ENCODE assay signal across 19 cellular contexts in the genomic region with DNA sequence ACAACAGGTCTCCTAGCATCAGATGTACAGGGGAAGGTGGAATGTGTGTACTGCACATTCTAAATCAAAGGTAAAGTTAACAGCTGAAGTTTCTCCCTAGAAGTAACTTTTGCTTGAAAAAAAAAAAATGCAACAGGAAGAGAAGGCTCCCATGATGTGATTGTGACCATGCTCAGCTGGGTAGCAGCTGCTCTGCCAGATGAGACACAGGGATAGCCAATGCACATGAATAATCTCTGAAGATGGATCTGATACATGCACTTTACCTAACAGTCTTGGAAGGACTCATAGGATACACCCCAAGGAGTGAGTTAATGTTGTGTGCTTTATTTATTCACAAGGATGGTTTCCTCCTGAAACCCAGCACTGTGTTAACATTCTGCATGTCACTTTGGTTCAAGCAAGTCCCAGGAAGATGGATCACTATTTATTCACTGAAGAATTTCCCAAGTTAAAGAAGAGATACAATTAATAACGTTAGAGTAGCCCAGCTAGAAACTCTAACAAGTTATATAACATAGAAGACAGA. TPM values are rescaled to one million over a fixed set of nuclear protein-coding genes. Genes with fewer than 3 reads are reported as not detected.
DNase-seq lines count a peak whose midpoint lies in the region; ATAC-seq and TF ChIP-seq lines count a peak whose summit lies in the region.
"Had no signal": no experiment of that assay in that cellular context is flagged by ENCODE, and none has a peak within 500 bp of the region (broad histone marks: within the 10 kb centered on the region; RNA-seq: fewer than 3 reads in every experiment).

No MANE protein-coding gene starts in this region.

- H3K23ac ChIP-seq in IMR-90 (ENCODE audit: low read depth, low read length) (no peak overlapping the region), neuronal stem cell (ENCODE audit: low read depth, low read length, poor library complexity) (no peak overlapping the region)

- H3K4me2 ChIP-seq in IMR-90 (ENCODE audit: low read depth, low read length): no peak overlapping the region
- no peak overlapping the region for H3K4me2 ChIP-seq in neuronal stem cell (ENCODE audit: insufficient read depth, low read length, poor library complexity, severe bottlenecking)
- H3K4me2 ChIP-seq: BLaER1, GM23338 had no signal

- H2AK5ac ChIP-seq in IMR-90 (ENCODE audit: low read depth, low read length) (no peak overlapping the region), neuronal stem cell (ENCODE audit: low read depth, low read length) (no peak overlapping the region)

- no peak overlapping the region for H3K14ac ChIP-seq in IMR-90 (replicated peaks; ENCODE audit: low read depth, low read length)
- no peak overlapping the region for H3K14ac ChIP-seq in neuronal stem cell (ENCODE audit: low read length)

- TF ChIP-seq CTCF in IMR-90 (conservative IDR thresholded peaks at IDR 0.05; ENCODE audit: low read depth, low read length) (no peak), fibroblast of mammary gland (conservative IDR thresholded peaks at IDR 0.05; ENCODE audit: control insufficient read depth, insufficient read depth, low read depth, low read length) (no peak), BE2C (IDR thresholded peaks at IDR 0.05; ENCODE audit: low read depth, low read length) (no peak)

- H3K27ac ChIP-seq in IMR-90 (ENCODE audit: insufficient read depth, low read length): no peak overlapping the region
- no peak overlapping the region for H3K27ac ChIP-seq in neuronal stem cell (replicated peaks; ENCODE audit: low read length)
- H3K27ac ChIP-seq: BLaER1 had no signal

- H3K4me3 ChIP-seq in IMR-90 (ENCODE audit: insufficient read depth, low read depth, low read length): no peak overlapping the region
- no peak overlapping the region for H3K4me3 ChIP-seq in fibroblast of mammary gland (ENCODE audit: control insufficient read depth, low read depth, low read length)
- H3K4me3 ChIP-seq in neuronal stem cell (ENCODE audit: low read length in 2 of 2): no peak overlapping the region
- H3K4me3 ChIP-seq in BE2C (ENCODE audit: low read depth, low read length): no peak overlapping the region
- H3K4me3 ChIP-seq: BLaER1, GM23338 had no signal

- H3K4ac ChIP-seq in IMR-90 (ENCODE audit: low read depth, low read length) (no peak overlapping the region), neuronal stem cell (ENCODE audit: low read length) (no peak overlapping the region)

- H4K5ac ChIP-seq in IMR-90 (ENCODE audit: low read depth, low read length): no peak overlapping the region

- H4K8ac ChIP-seq in IMR-90 (ENCODE audit: low read depth in 2 of 2, low read length in 2 of 2) (no peak overlapping the region), neuronal stem cell (ENCODE audit: low read depth, low read length) (no peak overlapping the region)

- no peak overlapping the region for H2BK20ac ChIP-seq in IMR-90 (ENCODE audit: low read depth, low read length)

- no peak overlapping the region for H3K56ac ChIP-seq in IMR-90 (ENCODE audit: extremely low read depth, insufficient read depth, low read length)

- H3K27me3 ChIP-seq in IMR-90 (ENCODE audit: control insufficient read depth, insufficient read depth, low read length): peaks cover 14% of the 10 kb centered on the region
- H3K27me3 ChIP-seq in neuronal stem cell (ENCODE audit: control insufficient read depth in 3 of 3, insufficient read depth in 3 of 3, low read depth in 1 of 3, low read length in 3 of 3): no peaks in the 10 kb centered on the region
- 0 out of 2 replicates have a peak, but pooled peaks cover 3% of the 10 kb centered on the region for H3K27me3 ChIP-seq in BE2C
- H3K27me3 ChIP-seq: BLaER1 had no signal

- dilution Hi-C loops in IMR-90 (cut with HindIII; ENCODE audit: low sequenced_read_pairs, unreplicated experiment): no loop called here

- POLR2A ChIA-PET in IMR-90 (lab: Charles Lee; ENCODE audit: unreplicated experiment): no interaction called here

- H4K91ac ChIP-seq in IMR-90 (ENCODE audit: insufficient read depth, low read depth, low read length) (no peak overlapping the region), neuronal stem cell (ENCODE audit: low read depth, low read length, poor library complexity) (no peak overlapping the region)

- no peak overlapping the region for H2AK9ac ChIP-seq in IMR-90 (replicated peaks; ENCODE audit: low read depth, low read length, poor library complexity)

- no peak overlapping the region for H3K9ac ChIP-seq in IMR-90 (ENCODE audit: low read depth, low read length)
- H3K9ac ChIP-seq in neuronal stem cell (ENCODE audit: low read depth, low read length, poor library complexity): no peak overlapping the region
- H3K9ac ChIP-seq: BLaER1 had no signal

- H3K4me1 ChIP-seq in IMR-90 (ENCODE audit: control insufficient read depth, insufficient read depth, low read length): no peaks in the 10 kb centered on the region
- peaks cover 0 to 12% of the 10 kb centered on the region in 2 donors for H3K4me1 ChIP-seq in neuronal stem cell (ENCODE audit: control insufficient read depth in 2 of 2, insufficient read depth in 1 of 2, low read depth in 1 of 2, low read length in 2 of 2)
- H3K4me1 ChIP-seq in BE2C: no peaks in the 10 kb centered on the region
- H3K4me1 ChIP-seq: BLaER1 had no signal

- no peak overlapping the region for H2BK120ac ChIP-seq in IMR-90 (ENCODE audit: low read depth, low read length)
- H2BK120ac ChIP-seq in neuronal stem cell (ENCODE audit: low read depth, low read length): no peak overlapping the region

- no peak overlapping the region for H3K18ac ChIP-seq in IMR-90 (ENCODE audit: low read depth, low read length)
- H3K18ac ChIP-seq in neuronal stem cell (ENCODE audit: low read length): no peak overlapping the region

- in situ Hi-C loops in IMR-90 (cut with MboI; ENCODE audit: low sequenced_read_pairs) (no loop called here), SK-MEL-5 (cut with HindIII; ENCODE audit: low pct_unique_long_range_greater_than_20kb, low sequenced_read_pairs) (no loop called here)

- no CpG with 5 or more reads among the region's 1 CpG for WGBS in IMR-90 (ENCODE audit: extremely low coverage in 2 of 2, insufficient read length in 1 of 2), 2 experiments
- WGBS in neuronal stem cell (ENCODE audit: extremely low coverage in 2 of 2, insufficient read length in 2 of 2, insufficient replicate concordance in 1 of 2), 2 donors: no CpG with 5 or more reads among the region's 1 CpG

- DNase-seq in IMR-90: peak; percentile 42
- peak; percentile 11 for DNase-seq in SK-MEL-5 (ENCODE audit: low read depth, low spot score)
- peak; percentile 29 for DNase-seq in fibroblast of mammary gland (ENCODE audit: low read depth)
- no peak for DNase-seq in neuronal stem cell (ENCODE audit: low spot score)
- DNase-seq in epidermal melanocyte (ENCODE audit: insufficient read length, low spot score): no peak
- DNase-seq in BE2C: no peak
- no peak for DNase-seq in superior temporal gyrus (ENCODE audit: extremely low spot score)
- DNase-seq: ACHN; AML-193; CD4-positive, alpha-beta memory T cell; DMS153; DMS79; GDM1; HFFc6; KG1 had no signal

- H2AFZ ChIP-seq in IMR-90 (replicated peaks; ENCODE audit: low read length, poor library complexity) (no peak overlapping the region), neuronal stem cell (ENCODE audit: low read length) (peak overlapping the region; percentile 5)
- H2AFZ ChIP-seq: GM23338 had no signal

- no peaks in the 10 kb centered on the region; the same call in 1 of the 2 replicates for H3K9me3 ChIP-seq in IMR-90 (ENCODE audit: control insufficient read depth, insufficient read depth, low read length)
- H3K9me3 ChIP-seq in neuronal stem cell (replicated peaks in 1 of 2; ENCODE audit: control insufficient read depth in 2 of 2, insufficient read depth in 1 of 2, low read depth in 1 of 2, low read length in 2 of 2): no peaks in the 10 kb centered on the region
- no peaks in the 10 kb centered on the region for H3K9me3 ChIP-seq in BE2C
- H3K9me3 ChIP-seq: BLaER1 had no signal

- H2BK15ac ChIP-seq in IMR-90 (ENCODE audit: low read depth, low read length) (no peak overlapping the region), neuronal stem cell (ENCODE audit: low read length) (no peak overlapping the region)

- no TSS peak for BruUV-seq in IMR-90 (replicated peaks; lab: Mats Ljungman, UMichigan)

- H4K20me1 ChIP-seq in IMR-90 (ENCODE audit: insufficient read depth, low read length): no peaks in the 10 kb centered on the region
- H4K20me1 ChIP-seq: BLaER1 had no signal

- TF ChIP-seq RAD21 in IMR-90 (IDR thresholded peaks at IDR 0.05; ENCODE audit: low read length): no peak

- CTCF ChIA-PET in IMR-90 (lab: Yijun Ruan, JAX): interaction anchor here (0.7 kb wide), 1 partner anchor 44 kb away, joined by 3 read pairs; no protein-coding TSS in a partner anchor

- peak; percentile 63 for ATAC-seq in IMR-90 (ENCODE audit: low read depth)
- no peak for ATAC-seq in activated CD4-positive, CD25-positive, alpha-beta regulatory T cell treated with anti-CD3 and anti-CD28 coated beads, Interleukin-2, amount 50 U/mL, for 24 hours
- ATAC-seq: GM23338, HCT116 had no signal

- no peak overlapping the region for H2BK5ac ChIP-seq in IMR-90 (ENCODE audit: low read depth, low read length, poor library complexity, severe bottlenecking)
- no peak overlapping the region for H2BK5ac ChIP-seq in neuronal stem cell (ENCODE audit: low read length)

- no peak overlapping the region for H2BK12ac ChIP-seq in neuronal stem cell (ENCODE audit: low read length)

- no peaks in the 10 kb centered on the region for H3K36me3 ChIP-seq in IMR-90 (ENCODE audit: control insufficient read depth, insufficient read depth, low read length)
- H3K36me3 ChIP-seq in neuronal stem cell (replicated peaks in 1 of 2; ENCODE audit: control insufficient read depth in 2 of 2, insufficient read depth in 2 of 2, low read length in 2 of 2): no peaks in the 10 kb centered on the region
- no peaks in the 10 kb centered on the region for H3K36me3 ChIP-seq in BE2C
- H3K36me3 ChIP-seq: BLaER1 had no signal

- no peak for TF ChIP-seq POLR2A in IMR-90 (IDR thresholded peaks at IDR 0.05; ENCODE audit: low read depth, low read length)

- H3K79me1 ChIP-seq in IMR-90 (ENCODE audit: low read depth in 1 of 2, low read length in 2 of 2) (no peaks in the 10 kb centered on the region), neuronal stem cell (ENCODE audit: low read depth, low read length) (no peaks in the 10 kb centered on the region)

- H3K9me1 ChIP-seq in IMR-90 (ENCODE audit: insufficient read depth, low read length): no peaks in the 10 kb centered on the region

- intact Hi-C loops in IMR-90 (cut with micrococcal nuclease): no loop called here

TF ChIP-seq in IMR-90, 13 proteins besides CTCF, POLR2A, EP300 and RAD21 (continues in another document):
- TF ChIP-seq MAZ (IDR thresholded peaks at IDR 0.05; ENCODE audit: borderline replicate concordance, low read depth, low read length): no peak

RNA-seq across cellular contexts. Expression of a gene that starts 46.5 kb away (rescaled TPM):
- 116 and 166 TPM in 2 replicates for total RNA-seq in IMR-90 (2012; rRNA removed)
- 114 and 135 TPM in 2 replicates for polyA plus RNA-seq in IMR-90 (2012; rRNA removed)
- 77.1 and 113 TPM in 2 replicates for polyA plus RNA-seq in IMR-90 (2012; cell fraction: cytosol; rRNA removed)
- 17.5 and 64.7 TPM in 2 replicates for polyA plus RNA-seq in IMR-90 (2012; cell fraction: nucleus; rRNA removed; ENCODE audit: low replicate concordance)
- 129 and 149 TPM in 2 replicates for total RNA-seq in SK-MEL-5 (2014; rRNA removed; shearing (Covaris generic))
- polyA plus RNA-seq in SK-MEL-5 (2015; cell fraction: cytosol; rRNA removed): 79.1 and 114 TPM in 2 replicates
- polyA plus RNA-seq in SK-MEL-5 (2015; cell fraction: nucleus; rRNA removed): 9.1 and 12.2 TPM in 2 replicates
- polyA plus RNA-seq in neuronal stem cell (2013, experiment 1 of 2): 295 TPM
- polyA plus RNA-seq in neuronal stem cell (2013, experiment 2 of 2): 295 TPM
- 276 TPM for polyA plus RNA-seq in BE2C (2012; ENCODE audit: insufficient read depth, insufficient read length, low read depth)

Comparison
In these comparisons a context has a peak if more than half of its experiments do, and no peak if none do; other contexts are left out.
1. DNase-seq: peak in IMR-90 (single experiment), SK-MEL-5 (single experiment) and fibroblast of mammary gland (single experiment); none in neuronal stem cell (single experiment), epidermal melanocyte (single experiment), BE2C (single experiment) and superior temporal gyrus (single experiment).